In genomic region chr7:75995052-75995471, GRCh38 we compare ENCODE assay signal across 8 cellular contexts. TPM values are rescaled to one million over a fixed set of nuclear protein-coding genes. Genes with fewer than 3 reads are reported as not detected.
DNase-seq lines count a peak whose midpoint lies in the region; ATAC-seq, FAIRE-seq and TF ChIP-seq lines count a peak whose summit lies in the region.

No MANE protein-coding gene starts in this region.

- peaks cover 3% of the 10 kb centered on the region; the same call in 1 of the 2 replicates for H3K4me1 ChIP-seq in GM12878 (ENCODE audit: control insufficient read depth, insufficient read depth, low read length)
- H3K4me1 ChIP-seq in HepG2 (ENCODE audit: insufficient read depth, low read length), result peaks cover 28% of the 10 kb centered on the region
- H3K4me1 ChIP-seq in testis, result peaks cover 37% of the 10 kb centered on the region

- 77% methylated on average over 11 of the region's 11 CpGs for WGBS in GM12878 (ENCODE audit: insufficient coverage, insufficient replicate concordance, low lambda C conversion rate, missing lambda C conversion rate)
- 63% methylated on average over 11 of the region's 11 CpGs for WGBS in HepG2 (ENCODE audit: low lambda C conversion rate)
- WGBS in testis, 2 donors, result 20 to 22% methylated on average over 10 to 11 of the region's 11 CpGs

- POLR2A ChIA-PET in activated CD4-positive, alpha-beta T cell treated with anti-CD3 and anti-CD28 coated beads for 36 hours (lab: Charles Lee), result interaction anchor here (0.5 kb wide), 1 partner anchor 57 kb away, joined by 4 read pairs; no protein-coding TSS in a partner anchor
- POLR2A ChIA-PET in GM12878 (lab: Charles Lee) (interaction anchor here (0.7 to 1.2 kb wide), 3 partner anchors 14 to 29 kb away, joined by 3 to 4 read pairs (median 3); no protein-coding TSS in a partner anchor), HepG2 (lab: Yijun Ruan, JAX) (interaction anchor here (0.8 to 2.9 kb wide), 6 partner anchors 12 to 88 kb away, joined by 3 to 26 read pairs (median 4); partner anchors contain the start of genes MDH2, POR and STYXL1)

- SMC1A ChIA-PET in GM12878 (lab: Charles Lee; ENCODE audit: uncharacterized antibody, unreplicated experiment), result interaction anchor here (0.5 kb wide), 1 partner anchor 234 kb away, joined by 3 read pairs; no protein-coding TSS in a partner anchor

- no peak for FAIRE-seq in GM12878 (lab: Jason Lieb, UNC)
- no peak for FAIRE-seq in HepG2 (lab: Jason Lieb, UNC)

- H3K4me2 ChIP-seq in GM12878 (ENCODE audit: control insufficient read depth, insufficient read depth) (peak overlapping the region; percentile 94), HepG2 (ENCODE audit: low read depth, low read length) (peak overlapping the region; percentile 84)

- no peaks in the 10 kb centered on the region for H3K9me3 Mint-ChIP-seq in activated CD4-positive, alpha-beta T cell treated with anti-CD3 and anti-CD28 coated beads for 36 hours (ENCODE audit: low read depth)

- TF ChIP-seq RAD21 in GM12878 (IDR thresholded peaks at IDR 0.05; ENCODE audit: insufficient read depth, low read depth, low read length) (no peak), HepG2 (CRISPR knock-in tag; IDR thresholded peaks at IDR 0.05) (no peak)

- peaks cover 26% of the 10 kb centered on the region for H3K4me1 Mint-ChIP-seq in activated CD4-positive, alpha-beta T cell treated with anti-CD3 and anti-CD28 coated beads for 36 hours

- H3K36me3 Mint-ChIP-seq in activated CD4-positive, alpha-beta T cell treated with anti-CD3 and anti-CD28 coated beads for 36 hours (ENCODE audit: low read depth), result peaks cover 19% of the 10 kb centered on the region

- peak overlapping the region; percentile 51; the same call in 1 of the 2 replicates for H3K4me3 ChIP-seq in GM12878
- H3K4me3 ChIP-seq in HepG2 (replicated peaks in 1 of 3; ENCODE audit: insufficient read depth in 1 of 3, low read depth in 2 of 3, low read length in 3 of 3), result peak overlapping the region; percentile 34 to 98 (median 53); a peak in 5 of 6 replicates
- H3K4me3 ChIP-seq in testis, result peak overlapping the region; percentile 76 to 89

- TF ChIP-seq POLR2A in GM12878 (IDR thresholded peaks at IDR 0.05; ENCODE audit: low read depth, low read length) (no peak), HepG2 (IDR thresholded peaks at IDR 0.05; ENCODE audit: insufficient read depth in 1 of 2, low read depth in 2 of 2, low read length in 2 of 2) (no peak), testis (IDR thresholded peaks at IDR 0.05) (no peak)

- H3K79me2 ChIP-seq in GM12878 (ENCODE audit: control insufficient read depth, insufficient read depth, low read length) (no peaks in the 10 kb centered on the region), HepG2 (ENCODE audit: insufficient read depth, low read length) (peaks cover 2% of the 10 kb centered on the region)

- H3K9me3 ChIP-seq in GM12878 (replicated peaks; ENCODE audit: control insufficient read depth, insufficient read depth, low read length) (no peaks in the 10 kb centered on the region), HepG2 (ENCODE audit: low read length) (no peaks in the 10 kb centered on the region), testis (no peaks in the 10 kb centered on the region)

- peak overlapping the region; percentile 66 for H3K4me3 Mint-ChIP-seq in activated CD4-positive, alpha-beta T cell treated with anti-CD3 and anti-CD28 coated beads for 36 hours

- in situ Hi-C loops in GM12878 (cut with MboI) (no loop called here), HepG2 (cut with HindIII; ENCODE audit: extremely low pct_ligation_motif_present, low pct_unique_long_range_greater_than_20kb) (no loop called here)

- H3K27me3 Mint-ChIP-seq in activated CD4-positive, alpha-beta T cell treated with anti-CD3 and anti-CD28 coated beads for 36 hours, result no peaks in the 10 kb centered on the region

- H2AFZ ChIP-seq in GM12878 (ENCODE audit: control insufficient read depth, low read depth, low read length) (peak overlapping the region; percentile 67), HepG2 (ENCODE audit: low read length) (no peak overlapping the region)

- no peak overlapping the region for H3K27ac Mint-ChIP-seq in activated CD4-positive, alpha-beta T cell treated with anti-CD3 and anti-CD28 coated beads for 36 hours

- BruUV-seq in GM12878 (replicated peaks; lab: Mats Ljungman, UMichigan) (no TSS peak), HepG2 (replicated peaks; lab: Mats Ljungman, UMichigan) (TSS peak; percentile 78)

- DNase-seq in activated CD4-positive, alpha-beta T cell treated with anti-CD3 and anti-CD28 coated beads for 36 hours, result no peak
- no peak for DNase-seq in activated CD4-positive, alpha-beta T cell treated with anti-CD3 and anti-CD28 coated beads, Interleukin-2, amount 50 U/mL, for 4 hours
- DNase-seq in GM12878 (ENCODE audit: low read depth, low spot score), result no peak
- no peak for DNase-seq in HepG2 (ENCODE audit: low spot score)
- no peak for DNase-seq in testis
- no peak for DNase-seq in NCI-H2171 (lab: John Stamatoyannopoulos, UW)
- no peak for DNase-seq in COR-L47 (lab: John Stamatoyannopoulos, UW)

- no peaks in the 10 kb centered on the region for H3K27me3 ChIP-seq in GM12878 (replicated peaks in 1 of 2; ENCODE audit: control insufficient read depth in 2 of 2, insufficient read depth in 2 of 2, low read length in 1 of 2)
- no peaks in the 10 kb centered on the region for H3K27me3 ChIP-seq in HepG2 (ENCODE audit: control insufficient read depth in 1 of 2, insufficient read depth in 2 of 2, low read length in 2 of 2)
- H3K27me3 ChIP-seq in testis, result no peaks in the 10 kb centered on the region

- H4K20me1 ChIP-seq in GM12878 (ENCODE audit: control insufficient read depth, insufficient read depth) (no peaks in the 10 kb centered on the region), HepG2 (ENCODE audit: insufficient read depth, low read length) (no peaks in the 10 kb centered on the region)

- H3K36me3 ChIP-seq in GM12878 (ENCODE audit: control insufficient read depth in 2 of 2, insufficient read depth in 2 of 2, low read length in 1 of 2), result no peaks in the 10 kb centered on the region
- H3K36me3 ChIP-seq in HepG2 (replicated peaks in 1 of 2; ENCODE audit: control insufficient read depth in 1 of 2, insufficient read depth in 2 of 2, low read length in 2 of 2), result peaks cover 0 to 11% of the 10 kb centered on the region in 2 experiments; a peak in 2 of 5 replicates
- no peaks in the 10 kb centered on the region for H3K36me3 ChIP-seq in testis (ENCODE audit: low read depth, missing control alignments)

- no peak overlapping the region for H3K9ac ChIP-seq in GM12878 (ENCODE audit: control insufficient read depth, insufficient read depth, low read length)
- H3K9ac ChIP-seq in HepG2 (ENCODE audit: insufficient read depth, low read depth, low read length), result peak overlapping the region; percentile 72

- no peak for TF ChIP-seq CTCF in GM12878 (IDR thresholded peaks at IDR 0.05 in 2 of 3, conservative IDR thresholded peaks at IDR 0.05 in 1 of 3; ENCODE audit: control insufficient read depth in 2 of 3, extremely low read depth in 1 of 3, insufficient read depth in 1 of 3, low read depth in 3 of 3, low read length in 3 of 3)
- TF ChIP-seq CTCF in HepG2 (CRISPR knock-in tag; IDR thresholded peaks at IDR 0.05), result no peak
- no peak for TF ChIP-seq CTCF in testis (IDR thresholded peaks at IDR 0.05)

- intact Hi-C loops in activated CD4-positive, alpha-beta T cell treated with anti-CD3 and anti-CD28 coated beads for 36 hours (cut with DNase I, micrococcal nuclease), result no loop called here
- intact Hi-C loops in GM12878 (cut with micrococcal nuclease; ENCODE audit: unreplicated experiment), result no loop called here
- intact Hi-C loops in HepG2 (cut with micrococcal nuclease; ENCODE audit: unreplicated experiment), result no loop called here
- intact Hi-C loops in testis (cut with DNase I; ENCODE audit: low total_unique reads), result no loop called here

- TF ChIP-seq EP300 in GM12878 (IDR thresholded peaks at IDR 0.05; ENCODE audit: borderline replicate concordance in 1 of 2, control insufficient read depth in 1 of 2, low read depth in 2 of 2, low read length in 2 of 2) (no peak), HepG2 (IDR thresholded peaks at IDR 0.05; ENCODE audit: low read depth in 2 of 2, low read length in 2 of 2) (no peak), HepG2 (CRISPR knock-in tag; IDR thresholded peaks at IDR 0.05; ENCODE audit: borderline replicate concordance) (no peak)

- RAD21 ChIA-PET in GM12878 (lab: Charles Lee; ENCODE audit: unreplicated experiment), result no interaction called here

- H3K27ac ChIP-seq in GM12878 (ENCODE audit: control insufficient read depth, insufficient read depth), result no peak overlapping the region
- peak overlapping the region; percentile 97 for H3K27ac ChIP-seq in HepG2 (ENCODE audit: extremely low read length, insufficient read depth, low read length)
- peak overlapping the region; percentile 76 to 93 for H3K27ac ChIP-seq in testis

- CTCF ChIA-PET in activated CD4-positive, alpha-beta T cell treated with anti-CD3 and anti-CD28 coated beads for 36 hours (lab: Charles Lee), result interaction anchor here (2.1 kb wide), 1 partner anchor 25 kb away, joined by 7 read pairs; no protein-coding TSS in a partner anchor
- CTCF ChIA-PET in GM12878 (lab: Yijun Ruan, JAX) (interaction anchor here (3.4 kb wide), 1 partner anchor 25 kb away, joined by 15 read pairs; no protein-coding TSS in a partner anchor), HepG2 (lab: Yijun Ruan, JAX; ENCODE audit: low intra/inter-chr PET ratio, low total read pairs) (no interaction called here)

- no peak for ATAC-seq in activated CD4-positive, alpha-beta T cell treated with anti-CD3 and anti-CD28 coated beads for 36 hours
- ATAC-seq in GM12878 (no peak), HepG2 (no peak; the same call in 2 of the 3 replicates), GM18907 (IDR thresholded peaks at IDR 0.05; ENCODE audit: unreplicated experiment) (no peak)

RNA-seq across cellular contexts. Expression of gene TMEM120A, which starts 0.7 kb away (rescaled TPM):
- total RNA-seq in activated CD4-positive, alpha-beta T cell treated with anti-CD3 and anti-CD28 coated beads for 36 hours, result 10 to 100 TPM; 14.5 to 15.3 TPM
- total RNA-seq in GM12878 (2013; cell fraction: nucleolus; rRNA removed), result 42.9 and 48.9 TPM in 2 replicates
- total RNA-seq in GM12878 (2014; rRNA removed) (11.7 and 12.7 TPM in 2 replicates), GM12878 (2014; rRNA removed; fragmentation: Illumina TruSeq; extraction: Trizol) (9.1 and 10.8 TPM in 2 replicates), GM12878 (2021) (18.1 and 21.2 TPM in 2 replicates), HepG2 (2016; rRNA removed; fragmentation: Illumina TruSeq; extraction: Trizol) (22.9 and 40.3 TPM in 2 replicates), testis (100 to 1,000 TPM in 1 of 2 donors, 10 to 100 TPM in 1; 85.9 to 150 TPM)
- polyA plus RNA-seq in GM12878 (2011; ENCODE audit: low read depth), result 24.8 TPM
- polyA plus RNA-seq in GM12878 (2011; rRNA removed) (65.5 and 86.6 TPM in 2 replicates), GM12878 (2014; fragmentation: Illumina TruSeq; extraction: Trizol) (17.1 and 18.7 TPM in 2 replicates), GM12878 (2014; fragmentation: Nextera tagmentation; extraction: Ambion mirVana) (1 to 10 TPM in 1 of 2 experiments, under 1 TPM in 1; 0.43 to 3.7 TPM), GM12878 (2014; rRNA removed) (26.2 and 27.6 TPM in 2 replicates), GM12878 (2016; fragmentation: Nextera tagmentation; extraction: Ambion mirVana) (10 to 100 TPM; 20.0 to 25.0 TPM), HepG2 (2011; rRNA removed) (102 and 116 TPM in 2 replicates), testis (ENCODE audit: insufficient read depth, low read depth, low replicate concordance) (270 TPM)
- 61.9 and 84.4 TPM in 2 replicates for polyA plus RNA-seq in GM12878 (2011; cell fraction: cytosol; rRNA removed)
- 108 and 137 TPM in 2 replicates for polyA plus RNA-seq in GM12878 (2011; cell fraction: nucleus; rRNA removed)
- polyA plus RNA-seq in GM12878 (2012), result 28.3 and 44.7 TPM in 2 replicates
- polyA minus RNA-seq in GM12878 (2011; rRNA and poly(A)+ RNA removed), result 139 and 147 TPM in 2 replicates
- polyA minus RNA-seq in GM12878 (2011; cell fraction: cytosol; rRNA and poly(A)+ RNA removed), result 19.4 and 23.9 TPM in 2 replicates
- 21.0 and 23.5 TPM in 2 replicates for polyA minus RNA-seq in GM12878 (2011; cell fraction: nucleus; rRNA and poly(A)+ RNA removed)
- total RNA-seq in HepG2 (2016; cell fraction: cytosol; rRNA removed; fragmentation: Illumina TruSeq; extraction: Trizol; ENCODE audit: low read depth), result 31.6 and 36.7 TPM in 2 replicates
- total RNA-seq in HepG2 (2016; cell fraction: insoluble cytoplasmic fraction; rRNA removed; fragmentation: Illumina TruSeq; extraction: Trizol), result 26.0 and 40.4 TPM in 2 replicates
- total RNA-seq in HepG2 (2016; cell fraction: membrane; rRNA removed; fragmentation: Illumina TruSeq; extraction: Trizol), result 34.6 and 34.8 TPM in 2 replicates
- 31.7 and 39.9 TPM in 2 replicates for total RNA-seq in HepG2 (2016; cell fraction: nucleus; rRNA removed; fragmentation: Illumina TruSeq; extraction: Trizol)
- polyA plus RNA-seq in HepG2 (2011; cell fraction: cytosol; rRNA removed), result 81.9 and 91.9 TPM in 2 replicates
- 76.1 and 77.6 TPM in 2 replicates for polyA plus RNA-seq in HepG2 (2011; cell fraction: nucleus; rRNA removed)
- 41.2 and 57.5 TPM in 2 replicates for polyA plus RNA-seq in HepG2 (2012)
- polyA plus RNA-seq in HepG2 (2016; cell fraction: cytosol; fragmentation: Illumina TruSeq; extraction: Trizol; ENCODE audit: low read depth), result 78.5 and 88.6 TPM in 2 replicates
- polyA plus RNA-seq in HepG2 (2016; cell fraction: insoluble cytoplasmic fraction; fragmentation: Illumina TruSeq; extraction: Trizol; ENCODE audit: low read depth), result 64.8 and 69.3 TPM in 2 replicates
- 81.3 and 84.7 TPM in 2 replicates for polyA plus RNA-seq in HepG2 (2016; cell fraction: membrane; fragmentation: Illumina TruSeq; extraction: Trizol; ENCODE audit: low read depth)
- 144 and 149 TPM in 2 replicates for polyA plus RNA-seq in HepG2 (2016; cell fraction: nucleus; fragmentation: Illumina TruSeq; extraction: Trizol; ENCODE audit: insufficient read depth, low read depth)
- polyA minus RNA-seq in HepG2 (2011; rRNA and poly(A)+ RNA removed; ENCODE audit: low replicate concordance), result 97.0 and 238 TPM in 2 replicates
- polyA minus RNA-seq in HepG2 (2011; cell fraction: cytosol; rRNA and poly(A)+ RNA removed), result 32.4 and 39.8 TPM in 2 replicates
- polyA minus RNA-seq in HepG2 (2011; cell fraction: nucleus; rRNA and poly(A)+ RNA removed), result 15.5 and 22.4 TPM in 2 replicates

RNA-seq across cellular contexts. Expression of gene STYXL1, which starts 52.7 kb away (rescaled TPM):
- 10 to 100 TPM; 47.5 to 50.5 TPM for total RNA-seq in activated CD4-positive, alpha-beta T cell treated with anti-CD3 and anti-CD28 coated beads for 36 hours
- total RNA-seq in GM12878 (2013; cell fraction: nucleolus; rRNA removed), result 16.9 and 17.2 TPM in 2 replicates
- total RNA-seq in GM12878 (2014; rRNA removed) (40.2 and 43.4 TPM in 2 replicates), GM12878 (2014; rRNA removed; fragmentation: Illumina TruSeq; extraction: Trizol) (38.0 and 38.8 TPM in 2 replicates), GM12878 (2021) (25.6 and 29.3 TPM in 2 replicates), HepG2 (2016; rRNA removed; fragmentation: Illumina TruSeq; extraction: Trizol) (23.9 and 28.0 TPM in 2 replicates), testis (10 to 100 TPM; 47.0 to 48.3 TPM)
- 36.9 TPM for polyA plus RNA-seq in GM12878 (2011; ENCODE audit: low read depth)
- polyA plus RNA-seq in GM12878 (2011; rRNA removed) (23.8 and 34.6 TPM in 2 replicates), GM12878 (2014; fragmentation: Illumina TruSeq; extraction: Trizol) (44.3 and 58.3 TPM in 2 replicates), GM12878 (2014; fragmentation: Nextera tagmentation; extraction: Ambion mirVana) (10 to 100 TPM; 18.4 to 33.3 TPM), GM12878 (2014; rRNA removed) (39.7 and 46.7 TPM in 2 replicates), GM12878 (2016; fragmentation: Nextera tagmentation; extraction: Ambion mirVana) (10 to 100 TPM; 61.4 to 65.9 TPM), HepG2 (2011; rRNA removed) (36.0 and 38.3 TPM in 2 replicates), testis (ENCODE audit: insufficient read depth, low read depth, low replicate concordance) (122 TPM)
- 32.1 and 44.0 TPM in 2 replicates for polyA plus RNA-seq in GM12878 (2011; cell fraction: cytosol; rRNA removed)
- polyA plus RNA-seq in GM12878 (2011; cell fraction: nucleus; rRNA removed), result 22.8 and 23.2 TPM in 2 replicates
- 28.9 and 42.6 TPM in 2 replicates for polyA plus RNA-seq in GM12878 (2012)
- polyA minus RNA-seq in GM12878 (2011; rRNA and poly(A)+ RNA removed), result 17.1 and 19.3 TPM in 2 replicates
- 4.1 and 5.6 TPM in 2 replicates for polyA minus RNA-seq in GM12878 (2011; cell fraction: cytosol; rRNA and poly(A)+ RNA removed)
- 4.7 and 7.5 TPM in 2 replicates for polyA minus RNA-seq in GM12878 (2011; cell fraction: nucleus; rRNA and poly(A)+ RNA removed)
- 13.7 and 16.8 TPM in 2 replicates for total RNA-seq in HepG2 (2016; cell fraction: cytosol; rRNA removed; fragmentation: Illumina TruSeq; extraction: Trizol; ENCODE audit: low read depth)
- total RNA-seq in HepG2 (2016; cell fraction: insoluble cytoplasmic fraction; rRNA removed; fragmentation: Illumina TruSeq; extraction: Trizol), result 21.2 and 33.5 TPM in 2 replicates
- 15.6 and 15.7 TPM in 2 replicates for total RNA-seq in HepG2 (2016; cell fraction: membrane; rRNA removed; fragmentation: Illumina TruSeq; extraction: Trizol)
- total RNA-seq in HepG2 (2016; cell fraction: nucleus; rRNA removed; fragmentation: Illumina TruSeq; extraction: Trizol), result 13.0 and 16.7 TPM in 2 replicates
- 47.3 and 50.3 TPM in 2 replicates for polyA plus RNA-seq in HepG2 (2011; cell fraction: cytosol; rRNA removed)
- polyA plus RNA-seq in HepG2 (2011; cell fraction: nucleus; rRNA removed), result 19.1 and 23.0 TPM in 2 replicates
- polyA plus RNA-seq in HepG2 (2012), result 20.3 and 22.3 TPM in 2 replicates
- 17.6 and 20.9 TPM in 2 replicates for polyA plus RNA-seq in HepG2 (2016; cell fraction: cytosol; fragmentation: Illumina TruSeq; extraction: Trizol; ENCODE audit: low read depth)
- polyA plus RNA-seq in HepG2 (2016; cell fraction: insoluble cytoplasmic fraction; fragmentation: Illumina TruSeq; extraction: Trizol; ENCODE audit: low read depth), result 42.1 and 47.6 TPM in 2 replicates
- 19.0 and 20.3 TPM in 2 replicates for polyA plus RNA-seq in HepG2 (2016; cell fraction: membrane; fragmentation: Illumina TruSeq; extraction: Trizol; ENCODE audit: low read depth)
- 26.3 and 27.9 TPM in 2 replicates for polyA plus RNA-seq in HepG2 (2016; cell fraction: nucleus; fragmentation: Illumina TruSeq; extraction: Trizol; ENCODE audit: insufficient read depth, low read depth)
- 18.8 and 29.8 TPM in 2 replicates for polyA minus RNA-seq in HepG2 (2011; rRNA and poly(A)+ RNA removed; ENCODE audit: low replicate concordance)
- 7.5 and 9.2 TPM in 2 replicates for polyA minus RNA-seq in HepG2 (2011; cell fraction: cytosol; rRNA and poly(A)+ RNA removed)
- polyA minus RNA-seq in HepG2 (2011; cell fraction: nucleus; rRNA and poly(A)+ RNA removed), result 8.9 and 10.7 TPM in 2 replicates

RNA-seq across cellular contexts. Expression of gene MDH2, which starts 52.8 kb away (rescaled TPM):
- total RNA-seq in activated CD4-positive, alpha-beta T cell treated with anti-CD3 and anti-CD28 coated beads for 36 hours, result 100 to 1,000 TPM; 257 to 328 TPM
- 72.2 and 76.1 TPM in 2 replicates for total RNA-seq in GM12878 (2013; cell fraction: nucleolus; rRNA removed)
- total RNA-seq in GM12878 (2014; rRNA removed) (237 and 266 TPM in 2 replicates), GM12878 (2014; rRNA removed; fragmentation: Illumina TruSeq; extraction: Trizol) (107 and 109 TPM in 2 replicates), GM12878 (2021) (351 and 364 TPM in 2 replicates), HepG2 (2016; rRNA removed; fragmentation: Illumina TruSeq; extraction: Trizol) (90.3 and 107 TPM in 2 replicates), testis (100 to 1,000 TPM in 1 of 2 donors, 10 to 100 TPM in 1; 93.3 to 102 TPM)
- 98.8 TPM for polyA plus RNA-seq in GM12878 (2011; ENCODE audit: low read depth)
- polyA plus RNA-seq in GM12878 (2011; rRNA removed) (47.7 and 170 TPM in 2 replicates), GM12878 (2014; fragmentation: Illumina TruSeq; extraction: Trizol) (132 and 233 TPM in 2 replicates), GM12878 (2014; fragmentation: Nextera tagmentation; extraction: Ambion mirVana) (100 to 1,000 TPM; 106 to 131 TPM), GM12878 (2014; rRNA removed) (118 and 151 TPM in 2 replicates), GM12878 (2016; fragmentation: Nextera tagmentation; extraction: Ambion mirVana) (100 to 1,000 TPM; 491 to 530 TPM), HepG2 (2011; rRNA removed) (81.4 and 90.1 TPM in 2 replicates), testis (ENCODE audit: insufficient read depth, low read depth, low replicate concordance) (154 TPM)
- 135 and 168 TPM in 2 replicates for polyA plus RNA-seq in GM12878 (2011; cell fraction: cytosol; rRNA removed)
- 180 and 224 TPM in 2 replicates for polyA plus RNA-seq in GM12878 (2011; cell fraction: nucleus; rRNA removed)
- polyA plus RNA-seq in GM12878 (2012), result 161 and 211 TPM in 2 replicates
- polyA minus RNA-seq in GM12878 (2011; rRNA and poly(A)+ RNA removed), result 94.0 and 114 TPM in 2 replicates
- polyA minus RNA-seq in GM12878 (2011; cell fraction: cytosol; rRNA and poly(A)+ RNA removed), result 144 and 146 TPM in 2 replicates
- 43.5 and 74.1 TPM in 2 replicates for polyA minus RNA-seq in GM12878 (2011; cell fraction: nucleus; rRNA and poly(A)+ RNA removed)
- total RNA-seq in HepG2 (2016; cell fraction: cytosol; rRNA removed; fragmentation: Illumina TruSeq; extraction: Trizol; ENCODE audit: low read depth), result 35.9 and 38.8 TPM in 2 replicates
- 93.0 and 94.6 TPM in 2 replicates for total RNA-seq in HepG2 (2016; cell fraction: insoluble cytoplasmic fraction; rRNA removed; fragmentation: Illumina TruSeq; extraction: Trizol)
- 44.2 and 48.6 TPM in 2 replicates for total RNA-seq in HepG2 (2016; cell fraction: membrane; rRNA removed; fragmentation: Illumina TruSeq; extraction: Trizol)
- total RNA-seq in HepG2 (2016; cell fraction: nucleus; rRNA removed; fragmentation: Illumina TruSeq; extraction: Trizol), result 45.4 and 53.0 TPM in 2 replicates
- 48.1 and 61.9 TPM in 2 replicates for polyA plus RNA-seq in HepG2 (2011; cell fraction: cytosol; rRNA removed)
- polyA plus RNA-seq in HepG2 (2011; cell fraction: nucleus; rRNA removed), result 51.2 and 52.4 TPM in 2 replicates
- polyA plus RNA-seq in HepG2 (2012), result 126 and 145 TPM in 2 replicates
- 80.9 and 96.5 TPM in 2 replicates for polyA plus RNA-seq in HepG2 (2016; cell fraction: cytosol; fragmentation: Illumina TruSeq; extraction: Trizol; ENCODE audit: low read depth)
- 203 and 256 TPM in 2 replicates for polyA plus RNA-seq in HepG2 (2016; cell fraction: insoluble cytoplasmic fraction; fragmentation: Illumina TruSeq; extraction: Trizol; ENCODE audit: low read depth)
- polyA plus RNA-seq in HepG2 (2016; cell fraction: membrane; fragmentation: Illumina TruSeq; extraction: Trizol; ENCODE audit: low read depth), result 77.6 and 81.5 TPM in 2 replicates
- polyA plus RNA-seq in HepG2 (2016; cell fraction: nucleus; fragmentation: Illumina TruSeq; extraction: Trizol; ENCODE audit: insufficient read depth, low read depth), result 113 and 123 TPM in 2 replicates
- polyA minus RNA-seq in HepG2 (2011; rRNA and poly(A)+ RNA removed; ENCODE audit: low replicate concordance), result 189 and 195 TPM in 2 replicates
- polyA minus RNA-seq in HepG2 (2011; cell fraction: cytosol; rRNA and poly(A)+ RNA removed), result 86.4 and 103 TPM in 2 replicates
- polyA minus RNA-seq in HepG2 (2011; cell fraction: nucleus; rRNA and poly(A)+ RNA removed), result 29.9 and 37.8 TPM in 2 replicates
